ENCODE assay signal across 8 cellular contexts in genomic region chr17:4144411-4144747, GRCh38. TPM values are rescaled to one million over a fixed set of nuclear protein-coding genes. Genes with fewer than 3 reads are reported as not detected.
DNase-seq lines count a peak whose midpoint lies in the region; ATAC-seq and TF ChIP-seq lines count a peak whose summit lies in the region.

No MANE protein-coding gene starts in this region.

- no peaks in the 10 kb centered on the region for H3K9me2 ChIP-seq in neural cell (ENCODE audit: insufficient read depth, low read length)

- ATAC-seq in HG03095 (IDR thresholded peaks at IDR 0.05; ENCODE audit: unreplicated experiment) (no peak), GM21360 (IDR thresholded peaks at IDR 0.05; ENCODE audit: unreplicated experiment) (no peak)

- H3K36me3 ChIP-seq in BLaER1 (peaks cover 11% of the 10 kb centered on the region; the same call in 1 of the 2 replicates), duodenal mucosa (ENCODE audit: control insufficient read depth in 1 of 2, insufficient read depth in 2 of 2, low read length in 2 of 2) (peaks cover 0 to 3% of the 10 kb centered on the region in 2 donors), neural cell (ENCODE audit: insufficient read depth, low read length) (no peaks in the 10 kb centered on the region)

- H3K4me2 ChIP-seq in BLaER1 (peak overlapping the region; percentile 90), neural cell (ENCODE audit: low read length) (peak overlapping the region; percentile 87)

- DNase-seq in NB4 (ENCODE audit: low read depth) (no peak), NCI-H2196 treated with DMSO at 0.1 percent for 48 hours (lab: John Stamatoyannopoulos, UW; ENCODE audit: unreplicated experiment) (no peak), OCI-M2 (lab: John Stamatoyannopoulos, UW; ENCODE audit: unreplicated experiment) (no peak)

- peaks cover 34% of the 10 kb centered on the region for H4K20me1 ChIP-seq in BLaER1
- peaks cover 2% of the 10 kb centered on the region for H4K20me1 ChIP-seq in neural cell (ENCODE audit: insufficient read depth)

- TF ChIP-seq CTCF in NB4 (IDR thresholded peaks at IDR 0.05; ENCODE audit: low read depth, low read length) (no peak), neural cell (IDR thresholded peaks at IDR 0.05; ENCODE audit: poor library complexity, severe bottlenecking) (no peak)

- peak overlapping the region; percentile 93 for H3K27ac ChIP-seq in BLaER1
- peak overlapping the region; percentile 99 for H3K27ac ChIP-seq in duodenal mucosa (ENCODE audit: low read depth, low read length)
- H3K27ac ChIP-seq in neural cell (ENCODE audit: low read length), result peak overlapping the region; percentile 99

- H3K4me1 ChIP-seq in BLaER1 (peaks cover 37% of the 10 kb centered on the region), duodenal mucosa (ENCODE audit: control insufficient read depth in 1 of 2, insufficient read depth in 2 of 2, low read length in 2 of 2) (peaks cover 31 to 35% of the 10 kb centered on the region in 2 donors)

- TF ChIP-seq EP300 in neural cell (conservative IDR thresholded peaks at IDR 0.05; ENCODE audit: poor library complexity, severe bottlenecking), result no peak

- no peaks in the 10 kb centered on the region for H3K9me3 ChIP-seq in BLaER1
- no peaks in the 10 kb centered on the region for H3K9me3 ChIP-seq in duodenal mucosa (ENCODE audit: control insufficient read depth in 1 of 2, low read length in 2 of 2)
- no peaks in the 10 kb centered on the region for H3K9me3 ChIP-seq in neural cell (ENCODE audit: low read length)

- H3K79me2 ChIP-seq in neural cell (replicated peaks; ENCODE audit: insufficient read depth, low read length), result peaks cover 48% of the 10 kb centered on the region

- peak overlapping the region; percentile 99 for H2AFZ ChIP-seq in neural cell (ENCODE audit: low read depth, low read length)

- no peaks in the 10 kb centered on the region for H3K27me3 ChIP-seq in BLaER1
- no peaks in the 10 kb centered on the region for H3K27me3 ChIP-seq in duodenal mucosa (ENCODE audit: control insufficient read depth in 1 of 2, insufficient read depth in 2 of 2, low read length in 2 of 2)
- no peaks in the 10 kb centered on the region for H3K27me3 ChIP-seq in neural cell (ENCODE audit: insufficient read depth, low read depth, low read length)

- TF ChIP-seq POLR2A in NB4 (IDR thresholded peaks at IDR 0.05; ENCODE audit: extremely low read depth, insufficient read length), result no peak

- H3K9ac ChIP-seq in BLaER1 (peak overlapping the region; percentile 95), duodenal mucosa (ENCODE audit: low read depth in 1 of 2, low read length in 2 of 2) (peak overlapping the region; percentile 96 to 99), neural cell (ENCODE audit: low read length) (peak overlapping the region; percentile 100)

- no peak for TF ChIP-seq RAD21 in neural cell (conservative IDR thresholded peaks at IDR 0.05)

- no peaks in the 10 kb centered on the region for H3F3A ChIP-seq in neural cell (ENCODE audit: insufficient read depth, low read length, poor library complexity, severe bottlenecking)

- H3K4me3 ChIP-seq in BLaER1 (peak overlapping the region; percentile 99), NB4 (ENCODE audit: low read depth, low read length) (peak overlapping the region; percentile 77), duodenal mucosa (ENCODE audit: low read depth in 1 of 2, low read length in 2 of 2) (peak overlapping the region; percentile 91 to 97), neural cell (ENCODE audit: low read length) (peak overlapping the region; percentile 91)

TF ChIP-seq in neural cell, 6 proteins besides CTCF, POLR2A, EP300 and RAD21:
- TF ChIP-seq REST (IDR thresholded peaks at IDR 0.05; ENCODE audit: borderline replicate concordance), result no peak
- no peak for TF ChIP-seq POLR2AphosphoS5 (IDR thresholded peaks at IDR 0.05)
- TF ChIP-seq SMC3 (conservative IDR thresholded peaks at IDR 0.05; ENCODE audit: poor library complexity), result no peak
- TF ChIP-seq TAF1 (IDR thresholded peaks at IDR 0.05; ENCODE audit: low read depth), result no peak
- TF ChIP-seq EZH2 (IDR thresholded peaks at IDR 0.05; ENCODE audit: borderline replicate concordance, insufficient read depth, low read length, poor library complexity, severe bottlenecking), result no peak
- no peak for TF ChIP-seq MXI1 (conservative IDR thresholded peaks at IDR 0.05; ENCODE audit: poor library complexity, severe bottlenecking)

RNA-seq across cellular contexts. Expression of gene CYB5D2, which starts 1.4 kb away (rescaled TPM):
- 65.8 and 71.3 TPM in 2 replicates for polyA plus RNA-seq in neural cell
- polyA minus RNA-seq in neural cell, result 47.7 and 54.0 TPM in 2 replicates

RNA-seq across cellular contexts. Expression of gene ZZEF1, which starts 1.5 kb away (rescaled TPM):
- 9.6 and 15.3 TPM in 2 replicates for polyA plus RNA-seq in neural cell
- polyA minus RNA-seq in neural cell, result 51.9 and 61.9 TPM in 2 replicates
